ENCODE assay signal across 8 cellular contexts in the genomic region with DNA sequence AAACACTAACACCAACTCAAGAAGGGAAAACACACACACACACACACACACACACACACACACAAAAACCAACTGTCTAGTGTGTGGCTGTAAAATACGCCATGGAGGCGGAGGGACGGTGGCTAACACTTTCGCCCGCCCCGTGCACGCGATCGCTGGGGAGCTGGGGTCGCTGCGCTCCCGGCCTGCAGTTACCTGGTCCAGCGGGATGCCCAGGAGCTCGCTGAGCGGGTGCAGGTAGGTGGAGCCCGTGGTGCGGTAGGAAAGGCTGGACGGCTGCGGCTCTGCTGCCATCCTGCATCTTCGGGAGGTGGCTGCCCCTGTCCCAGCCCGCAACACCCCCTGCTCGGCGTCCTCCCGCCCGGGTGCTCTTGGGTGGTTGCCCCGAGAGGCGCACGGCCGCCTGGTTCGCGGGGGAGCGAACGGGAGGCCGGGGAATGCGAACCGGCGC. TPM values are rescaled to one million over a fixed set of nuclear protein-coding genes. Genes with fewer than 3 reads are reported as not detected.
DNase-seq lines count a peak whose midpoint lies in the region; ATAC-seq and TF ChIP-seq lines count a peak whose summit lies in the region.

No MANE protein-coding gene starts in this region.

- no peaks in the 10 kb centered on the region for H3K36me3 ChIP-seq in DOHH2 (ENCODE audit: control insufficient read depth, low read length)
- H3K36me3 ChIP-seq in gastroesophageal sphincter, result no peaks in the 10 kb centered on the region
- no peaks in the 10 kb centered on the region for H3K36me3 ChIP-seq in osteoblast (ENCODE audit: insufficient read depth, low read length)

- POLR2A ChIA-PET in activated CD4-positive, alpha-beta T cell treated with anti-CD3 and anti-CD28 coated beads, Interleukin-2, amount 10 ng/mL, durations not matched to agents 7 days and 5 days (lab: Charles Lee), result no interaction called here

- H3K9me3 Mint-ChIP-seq in activated CD4-positive, alpha-beta T cell treated with anti-CD3 and anti-CD28 coated beads, Interleukin-2, amount 10 ng/mL, durations not matched to agents 7 days and 5 days, result no peaks in the 10 kb centered on the region

- TF ChIP-seq EP300 in gastroesophageal sphincter (IDR thresholded peaks at IDR 0.05), result no peak

- H3K4me1 Mint-ChIP-seq in activated CD4-positive, alpha-beta T cell treated with anti-CD3 and anti-CD28 coated beads, Interleukin-2, amount 10 ng/mL, durations not matched to agents 7 days and 5 days, result peaks cover 46% of the 10 kb centered on the region

- TF ChIP-seq CTCF in DOHH2 (IDR thresholded peaks at IDR 0.05; ENCODE audit: low read depth, low read length, poor library complexity, severe bottlenecking) (no peak), gastroesophageal sphincter (IDR thresholded peaks at IDR 0.05) (no peak), osteoblast (IDR thresholded peaks at IDR 0.05; ENCODE audit: extremely low read depth, low read depth, low read length) (no peak)

- no peaks in the 10 kb centered on the region for H3K9me2 ChIP-seq in DOHH2 (replicated peaks; ENCODE audit: control insufficient read depth, low read length)

- H3K79me2 ChIP-seq in DOHH2 (ENCODE audit: control insufficient read depth, low read length), result no peaks in the 10 kb centered on the region
- H3K79me2 ChIP-seq in osteoblast (ENCODE audit: insufficient read depth, low read length), result no peaks in the 10 kb centered on the region

- DNase-seq in Jurkat, Clone E6-1 (ENCODE audit: low read depth, low spot score), result no peak
- peak; percentile 34 for DNase-seq in activated CD4-positive, alpha-beta T cell treated with anti-CD3 and anti-CD28 coated beads, Interleukin-2, amount 10 ng/mL, durations not matched to agents 7 days and 5 days
- DNase-seq in osteoblast (ENCODE audit: insufficient read length, low spot score, missing footprints) (peak; percentile 48), COLO829 (ENCODE audit: low spot score) (no peak), D341Med (ENCODE audit: low spot score) (no peak)

- no peaks in the 10 kb centered on the region for H3K27me3 Mint-ChIP-seq in activated CD4-positive, alpha-beta T cell treated with anti-CD3 and anti-CD28 coated beads, Interleukin-2, amount 10 ng/mL, durations not matched to agents 7 days and 5 days

- peak; percentile 23 for ATAC-seq in GM21619 (IDR thresholded peaks at IDR 0.05; ENCODE audit: unreplicated experiment)
- ATAC-seq in gastroesophageal sphincter, result no peak

- H3K27me3 ChIP-seq in DOHH2 (ENCODE audit: control insufficient read depth, low read length), result peaks cover 12% of the 10 kb centered on the region
- H3K27me3 ChIP-seq in gastroesophageal sphincter, result no peaks in the 10 kb centered on the region
- H3K27me3 ChIP-seq in osteoblast (ENCODE audit: insufficient read depth, low read length), result no peaks in the 10 kb centered on the region

- peak overlapping the region; percentile 94 for H3K27ac Mint-ChIP-seq in activated CD4-positive, alpha-beta T cell treated with anti-CD3 and anti-CD28 coated beads, Interleukin-2, amount 10 ng/mL, durations not matched to agents 7 days and 5 days

- H3K4me1 ChIP-seq in DOHH2 (ENCODE audit: control insufficient read depth, low read length), result no peaks in the 10 kb centered on the region
- H3K4me1 ChIP-seq in gastroesophageal sphincter, result peaks cover 3 to 57% (median 10%) of the 10 kb centered on the region in 3 donors
- peaks cover 7% of the 10 kb centered on the region for H3K4me1 ChIP-seq in osteoblast (ENCODE audit: insufficient read depth, low read length)

- 0 out of 2 replicates have a peak overlapping the region, but pooled peaks have one; percentile 3 for H3K4me2 ChIP-seq in DOHH2 (ENCODE audit: low read length)
- H3K4me2 ChIP-seq in osteoblast (ENCODE audit: insufficient read depth, low read length), result peak overlapping the region; percentile 95

- H3F3A ChIP-seq in DOHH2 (ENCODE audit: control insufficient read depth, insufficient read depth), result no peaks in the 10 kb centered on the region

- H2AFZ ChIP-seq in osteoblast (ENCODE audit: low read length), result peak overlapping the region; percentile 90

- H3K27ac ChIP-seq in DOHH2 (ENCODE audit: low read depth, low read length) (no peak overlapping the region), gastroesophageal sphincter (peak overlapping the region; percentile 16 to 93 (median 92)), osteoblast (ENCODE audit: low read depth, low read length) (peak overlapping the region; percentile 9)

- TF ChIP-seq POLR2A in gastroesophageal sphincter (IDR thresholded peaks at IDR 0.05), result no peak

- H3K36me3 Mint-ChIP-seq in activated CD4-positive, alpha-beta T cell treated with anti-CD3 and anti-CD28 coated beads, Interleukin-2, amount 10 ng/mL, durations not matched to agents 7 days and 5 days (ENCODE audit: low read depth), result peaks cover 3% of the 10 kb centered on the region

- H3K9me3 ChIP-seq in DOHH2 (ENCODE audit: control insufficient read depth, insufficient read depth, low read length), result no peaks in the 10 kb centered on the region
- H3K9me3 ChIP-seq in gastroesophageal sphincter, result no peaks in the 10 kb centered on the region
- H3K9me3 ChIP-seq in osteoblast (ENCODE audit: low read depth, low read length), result no peaks in the 10 kb centered on the region

- peak overlapping the region; percentile 97 for H3K4me3 Mint-ChIP-seq in activated CD4-positive, alpha-beta T cell treated with anti-CD3 and anti-CD28 coated beads, Interleukin-2, amount 10 ng/mL, durations not matched to agents 7 days and 5 days

- H3K4me3 ChIP-seq in DOHH2 (ENCODE audit: low read length) (no peak overlapping the region), gastroesophageal sphincter (peak overlapping the region; percentile 37 to 76), osteoblast (ENCODE audit: insufficient read depth, low read length) (peak overlapping the region; percentile 81)
- H3K4me3 ChIP-seq in Jurkat, Clone E6-1 (ENCODE audit: low read length), result peak overlapping the region; percentile 72

- H4K20me1 ChIP-seq in DOHH2 (ENCODE audit: control insufficient read depth, insufficient read depth, low read depth, low read length) (no peaks in the 10 kb centered on the region), osteoblast (ENCODE audit: insufficient read depth, low read length) (no peaks in the 10 kb centered on the region)

- CTCF ChIA-PET in activated CD4-positive, alpha-beta T cell treated with anti-CD3 and anti-CD28 coated beads, Interleukin-2, amount 10 ng/mL, durations not matched to agents 7 days and 5 days (lab: Charles Lee), result no interaction called here

- WGBS in gastroesophageal sphincter (ENCODE audit: low coverage in 1 of 2), 2 donors, result 0% methylated on average over 10 of the region's 37 CpGs; no CpG with 5 or more reads in 1 of the 2 donors

RNA-seq across cellular contexts. Expression of gene MBOAT1, which starts 0.3 kb away (rescaled TPM):
- polyA plus RNA-seq in Jurkat, Clone E6-1 (2012; ENCODE audit: insufficient read depth, insufficient read length), result 8.3 TPM
- 10 to 100 TPM; 30.6 to 33.0 TPM for total RNA-seq in activated CD4-positive, alpha-beta T cell treated with anti-CD3 and anti-CD28 coated beads, Interleukin-2, amount 10 ng/mL, durations not matched to agents 7 days and 5 days
- 10 to 100 TPM in 1 of 4 donors, 1 to 10 TPM in 3; 2.6 to 11.8 (median 4.4) TPM for total RNA-seq in gastroesophageal sphincter
- 0.88 and 1.4 TPM in 2 replicates for total RNA-seq in osteoblast

Comparison
In these comparisons a context has a peak if more than half of its experiments do, and no peak if none do; other contexts are left out.
1. DNase-seq: peak in activated CD4-positive, alpha-beta T cell treated with anti-CD3 and anti-CD28 coated beads, Interleukin-2, amount 10 ng/mL, durations not matched to agents 7 days and 5 days (single experiment) and osteoblast (single experiment); none in Jurkat, Clone E6-1 (single experiment), COLO829 (single experiment) and D341Med (single experiment).